2 cellular contexts compared by ENCODE assay signal in genomic region chr12:6771509-6772330, GRCh38.
TF ChIP-seq lines count a peak whose summit lies in the region.

No MANE protein-coding gene starts in this region.

TF ChIP-seq in SK-N-SH, 30 proteins besides CTCF, POLR2A, EP300 and RAD21 (continued from another document):
- no peak for TF ChIP-seq USF1 (IDR thresholded peaks at IDR 0.05; ENCODE audit: borderline replicate concordance, low read depth)
- no peak for TF ChIP-seq ELF1 (IDR thresholded peaks at IDR 0.05)
- TF ChIP-seq EZH2phosphoT487 (IDR thresholded peaks at IDR 0.05; ENCODE audit: borderline replicate concordance, low read depth) = no peak
- TF ChIP-seq MEF2A (IDR thresholded peaks at IDR 0.05; ENCODE audit: borderline replicate concordance, low read depth) = no peak
- no peak for TF ChIP-seq REST (IDR thresholded peaks at IDR 0.05; ENCODE audit: low read depth, low read length)

TF ChIP-seq in SK-N-SH treated with all-trans-retinoic acid at 6 μM for 48 hours, 23 proteins besides CTCF, POLR2A, EP300 and RAD21 (continued from another document):
- TF ChIP-seq CSRNP3 (CRISPR knock-in tag; IDR thresholded peaks at IDR 0.05) (no peak), RARB (CRISPR knock-in tag; IDR thresholded peaks at IDR 0.05) (no peak), ZC3H10 (CRISPR knock-in tag; IDR thresholded peaks at IDR 0.05) (no peak), ZFP30 (CRISPR knock-in tag; IDR thresholded peaks at IDR 0.05) (no peak), ESRRG (CRISPR knock-in tag; IDR thresholded peaks at IDR 0.05) (no peak), TOX (CRISPR knock-in tag; IDR thresholded peaks at IDR 0.05; ENCODE audit: borderline replicate concordance) (no peak), TCF4 (CRISPR knock-in tag; IDR thresholded peaks at IDR 0.05; ENCODE audit: borderline replicate concordance) (no peak), ZNF70 (CRISPR knock-in tag; IDR thresholded peaks at IDR 0.05) (no peak), PATZ1 (CRISPR knock-in tag; IDR thresholded peaks at IDR 0.05; ENCODE audit: borderline replicate concordance) (no peak), ZNF8 (CRISPR knock-in tag; IDR thresholded peaks at IDR 0.05) (no peak), POU6F1 (CRISPR knock-in tag; IDR thresholded peaks at IDR 0.05; ENCODE audit: borderline replicate concordance, low read depth) (no peak), ZNF565 (CRISPR knock-in tag; conservative IDR thresholded peaks at IDR 0.05; ENCODE audit: low read depth) (no peak), GLIS3 (CRISPR knock-in tag; IDR thresholded peaks at IDR 0.05) (no peak), BACH2 (CRISPR knock-in tag; IDR thresholded peaks at IDR 0.05; ENCODE audit: borderline replicate concordance) (no peak), ISL1 (CRISPR knock-in tag; IDR thresholded peaks at IDR 0.05) (no peak), OSR1 (CRISPR knock-in tag; IDR thresholded peaks at IDR 0.05) (no peak), ZFP3 (CRISPR knock-in tag; IDR thresholded peaks at IDR 0.05) (no peak)
